Comparison of ENCODE assay signal across 8 cellular contexts in the genomic region with DNA sequence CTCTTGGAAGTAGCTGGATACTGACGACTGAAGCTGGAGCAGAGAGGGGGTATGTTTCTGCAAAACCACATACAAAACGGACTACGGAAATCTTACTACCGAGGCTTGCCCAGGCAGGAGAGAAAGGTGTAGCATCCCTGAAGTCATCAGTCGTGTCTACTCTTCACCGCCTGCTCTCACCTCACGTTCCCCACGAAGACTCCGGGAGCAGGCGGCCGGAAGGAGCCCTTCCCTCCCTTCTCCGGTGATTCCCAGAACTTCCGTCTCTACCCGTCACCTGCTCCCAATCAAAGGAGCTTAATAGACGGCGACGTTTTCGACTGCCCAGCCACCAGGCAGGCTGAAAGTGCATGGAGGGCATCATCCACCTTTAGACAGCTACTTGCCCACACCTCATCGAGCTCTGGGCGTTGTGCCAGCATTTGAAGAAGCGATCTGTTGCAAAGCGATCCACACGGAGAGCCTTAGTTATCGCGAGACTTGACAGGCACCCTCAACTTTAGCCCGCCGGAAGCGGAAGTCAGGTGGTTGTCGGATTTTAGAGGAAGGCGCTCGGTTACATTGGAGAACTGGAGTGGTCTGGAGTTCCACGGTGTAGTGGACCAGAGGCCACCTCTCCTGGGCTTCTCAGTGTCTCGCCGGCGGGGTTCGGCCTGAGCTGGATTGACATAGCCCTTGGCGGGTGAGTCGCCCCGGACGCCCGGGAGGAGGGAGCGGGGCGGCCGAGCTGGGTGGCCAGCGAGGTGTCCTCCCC. TPM values are rescaled to one million over a fixed set of nuclear protein-coding genes. Genes with fewer than 3 reads are reported as not detected.
A peak's percentile ranks its signal among the peaks of the same experiment; 100 is the strongest.
DNase-seq lines count a peak whose midpoint lies in the region; ATAC-seq and TF ChIP-seq lines count a peak whose summit lies in the region.

A gene (plus strand): TSS at position 523 of the 754 bp plus-strand sequence. CDS start 2,809 bp downstream, outside the sequence.

- intact Hi-C loops in activated CD4-positive, alpha-beta memory T cell treated with anti-CD3 and anti-CD28 coated beads for 36 hours (cut with micrococcal nuclease): loop anchor here (1.0 to 5.0 kb wide), 5 partner anchors 25 to 446 kb away; a partner anchor contains a TSS
- intact Hi-C loops in lower leg skin (cut with DNase I; ENCODE audit: low total_unique reads): no loop called here

- WGBS in lower leg skin, 2 donors: 1% methylated on average over 36 to 45 of the region's 45 CpGs

- ATAC-seq in GM19397 (IDR thresholded peaks at IDR 0.05; ENCODE audit: unreplicated experiment) (peak; percentile 92), HG03571 (IDR thresholded peaks at IDR 0.05; ENCODE audit: unreplicated experiment) (peak; percentile 94)

- peak within 1 kb of the TSS; percentile 53 for H3K4me3 ChIP-seq in lower leg skin (ENCODE audit: low read depth, poor library complexity, severe bottlenecking)

- peaks cover 18% of the 10 kb centered on the region for H3K4me1 Mint-ChIP-seq in activated CD4-positive, alpha-beta memory T cell treated with anti-CD3 and anti-CD28 coated beads for 36 hours (ENCODE audit: low read depth)

- peak in 1 of 2 donors; percentile 8 for TF ChIP-seq POLR2A in lower leg skin (IDR thresholded peaks at IDR 0.05)

- peaks cover 19% of the 10 kb centered on the region for H3K36me3 Mint-ChIP-seq in activated CD4-positive, alpha-beta memory T cell treated with anti-CD3 and anti-CD28 coated beads for 36 hours

- H3K27me3 Mint-ChIP-seq in activated CD4-positive, alpha-beta memory T cell treated with anti-CD3 and anti-CD28 coated beads for 36 hours: no peaks in the 10 kb centered on the region

- no peak for TF ChIP-seq CTCF in lower leg skin (IDR thresholded peaks at IDR 0.05)

- DNase-seq in CD1c-positive myeloid dendritic cell (ENCODE audit: extremely low spot score) (peak; percentile 98), NCI-H82 (lab: John Stamatoyannopoulos, UW) (peak; percentile 98), ecto neural progenitor cell (ENCODE audit: low spot score) (peak; percentile 90), lower leg skin (ENCODE audit: low spot score in 2 of 2) (peak; percentile 93 to 98)
- peak; percentile 95 for DNase-seq in activated CD4-positive, alpha-beta memory T cell treated with anti-CD3 and anti-CD28 coated beads for 36 hours
- peak; percentile 86 to 88 for DNase-seq in stimulated activated CD4-positive, alpha-beta T cell treated with anti-CD3 and anti-CD28 coated beads, Interleukin-4, amount 100 ng/mL, for 48 hours (ENCODE audit: low read depth in 2 of 2)

- peak within 1 kb of the TSS; percentile 96 for H3K27ac Mint-ChIP-seq in activated CD4-positive, alpha-beta memory T cell treated with anti-CD3 and anti-CD28 coated beads for 36 hours

- no peaks in the 10 kb centered on the region for H3K9me3 Mint-ChIP-seq in activated CD4-positive, alpha-beta memory T cell treated with anti-CD3 and anti-CD28 coated beads for 36 hours

- peak within 1 kb of the TSS; percentile 98 for H3K4me3 Mint-ChIP-seq in activated CD4-positive, alpha-beta memory T cell treated with anti-CD3 and anti-CD28 coated beads for 36 hours

- CTCF ChIA-PET in activated CD4-positive, alpha-beta memory T cell treated with anti-CD3 and anti-CD28 coated beads for 36 hours (lab: Charles Lee): interaction anchor here (0.7 to 3.3 kb wide), 11 partner anchors 13 to 455 kb away, joined by 3 to 18 read pairs (median 4); a partner anchor contains a TSS

- POLR2A ChIA-PET in activated CD4-positive, alpha-beta memory T cell treated with anti-CD3 and anti-CD28 coated beads for 36 hours (lab: Charles Lee): interaction anchor here (0.5 to 1.9 kb wide), 12 partner anchors 10 to 655 kb away, joined by 3 to 9 read pairs (median 4); a partner anchor contains a TSS

RNA-seq across cellular contexts. Expression of the gene that starts here (rescaled TPM):
- total RNA-seq in activated CD4-positive, alpha-beta memory T cell treated with anti-CD3 and anti-CD28 coated beads for 36 hours: 10 to 100 TPM; 19.0 to 20.2 TPM
- 10 to 100 TPM; 26.5 to 32.1 (median 29.5) TPM for total RNA-seq in lower leg skin

Comparison
In these comparisons a context has a peak if more than half of its experiments do, and no peak if none do; other contexts are left out.
1. Peak in every context shown above with its lines: DNase-seq, ATAC-seq and H3K4me3 ChIP-seq.